9 cellular contexts compared by ENCODE assay signal in genomic region chr20:63775096-63775978, GRCh38. TPM values are rescaled to one million over a fixed set of nuclear protein-coding genes. Genes with fewer than 3 reads are reported as not detected.
DNase-seq lines count a peak whose midpoint lies in the region; ATAC-seq, FAIRE-seq and TF ChIP-seq lines count a peak whose summit lies in the region.
"Had no signal": no experiment of that assay in that cellular context is flagged by ENCODE, and none has a peak within 500 bp of the region (broad histone marks: within the 10 kb centered on the region; RNA-seq: fewer than 3 reads in every experiment).

No MANE protein-coding gene starts in this region.

- H4K20me1 ChIP-seq in BLaER1 treated with 17β-estradiol and CSF1 and Interleukin-3, amounts not matched to agents 10 nM and 100 nM = peaks cover 0 to 74% (median 0%) of the 10 kb centered on the region in 11 experiments; a peak in 6 of 22 replicates

- no peak for FAIRE-seq in GM19239 (lab: Jason Lieb, UNC)

- H3K4me2 ChIP-seq in BLaER1 treated with 17β-estradiol and CSF1 and Interleukin-3, amounts not matched to agents 10 nM and 100 nM = peak overlapping the region; percentile 61 to 83 (median 75)

- TF ChIP-seq POLR2A in uterus (IDR thresholded peaks at IDR 0.05) = no peak

- DNase-seq in NCI-H82 (lab: John Stamatoyannopoulos, UW) (peak; percentile 88), dorsolateral prefrontal cortex (peak in 9 of 10 donors; percentile 40 to 78 (median 68)), medulla oblongata (ENCODE audit: extremely low spot score) (peak; percentile 29), uterus (peak; percentile 55 to 60), NCI-H187 (lab: John Stamatoyannopoulos, UW) (no peak), GM19239 (ENCODE audit: insufficient read length, low spot score) (no peak)

- peaks cover 0 to 5% (median 0%) of the 10 kb centered on the region in 11 experiments; a peak in 3 of 22 replicates for H3K27me3 ChIP-seq in BLaER1 treated with 17β-estradiol and CSF1 and Interleukin-3, amounts not matched to agents 10 nM and 100 nM
- no peaks in the 10 kb centered on the region for H3K27me3 ChIP-seq in dorsolateral prefrontal cortex
- no peaks in the 10 kb centered on the region for H3K27me3 ChIP-seq in uterus

- H3K9ac ChIP-seq in BLaER1 treated with 17β-estradiol and CSF1 and Interleukin-3, amounts not matched to agents 10 nM and 100 nM = peak overlapping the region in 10 of 11 experiments; percentile 8 to 64 (median 34); a peak in 16 of 22 replicates

- ATAC-seq in GM21786 (IDR thresholded peaks at IDR 0.05; ENCODE audit: unreplicated experiment) = no peak

- peaks cover 12 to 33% (median 27%) of the 10 kb centered on the region in 10 experiments; a peak in 19 of 20 replicates for H3K4me1 ChIP-seq in BLaER1 treated with 17β-estradiol and CSF1 and Interleukin-3, amounts not matched to agents 10 nM and 100 nM
- no peaks in the 10 kb centered on the region for H3K4me1 ChIP-seq in uterus

- intact Hi-C loops in dorsolateral prefrontal cortex (cut with DNase I) = loop anchor here in 1 of 2 donors (10.0 kb wide), 1 partner anchor 199 kb away; the partner anchor contains the start of gene SAMD10
- intact Hi-C loops in uterus (cut with DNase I; ENCODE audit: low total_unique reads) = no loop called here

- peak overlapping the region in 7 of 10 experiments; percentile 18 to 49 (median 28); a peak in 8 of 20 replicates for H3K4me3 ChIP-seq in BLaER1 treated with 17β-estradiol and CSF1 and Interleukin-3, amounts not matched to agents 10 nM and 100 nM
- H3K4me3 ChIP-seq in dorsolateral prefrontal cortex (peak overlapping the region in 57 of 59 donors; percentile 7 to 61 (median 46)), uterus (peak overlapping the region in 1 of 2 donors; percentile 13)

- peak; percentile 28 to 81 (median 70) for TF ChIP-seq CTCF in dorsolateral prefrontal cortex (IDR thresholded peaks at IDR 0.05 in 54 of 56, conservative IDR thresholded peaks at IDR 0.05 in 2 of 56; ENCODE audit: low read depth in 1 of 56, partially characterized antibody in 56 of 56)
- TF ChIP-seq CTCF in uterus (IDR thresholded peaks at IDR 0.05) = peak; percentile 61 to 80 (median 69)

- H3K36me3 ChIP-seq in BLaER1 treated with 17β-estradiol and CSF1 and Interleukin-3, amounts not matched to agents 10 nM and 100 nM = peaks cover 0 to 34% (median 0%) of the 10 kb centered on the region in 11 experiments; a peak in 3 of 22 replicates
- no peaks in the 10 kb centered on the region for H3K36me3 ChIP-seq in uterus

- H3K9me3 ChIP-seq in BLaER1 treated with 17β-estradiol and CSF1 and Interleukin-3, amounts not matched to agents 10 nM and 100 nM (replicated peaks in 1 of 11) = peaks cover 0 to 11% (median 0%) of the 10 kb centered on the region in 11 experiments; a peak in 3 of 22 replicates
- no peaks in the 10 kb centered on the region for H3K9me3 ChIP-seq in uterus

- H3K27ac ChIP-seq in BLaER1 treated with 17β-estradiol and CSF1 and Interleukin-3, amounts not matched to agents 10 nM and 100 nM = peak overlapping the region in 1 of 11 experiments; percentile 17; a peak in 1 of 22 replicates
- H3K27ac ChIP-seq in dorsolateral prefrontal cortex = peak overlapping the region in 14 of 59 donors; percentile 20 to 78 (median 42)
- no peak overlapping the region for H3K27ac ChIP-seq in uterus
- H3K27ac ChIP-seq: epithelial cell of prostate had no signal

RNA-seq across cellular contexts. Expression of gene SLC2A4RG, which starts 35.8 kb away (rescaled TPM):
- total RNA-seq in dorsolateral prefrontal cortex = 10 to 100 TPM; 15.1 to 78.0 (median 33.5) TPM
- total RNA-seq in uterus = 100 to 1,000 TPM in 1 of 4 donors, 10 to 100 TPM in 3; 10.5 to 120 (median 41.0) TPM

RNA-seq across cellular contexts. Expression of gene LIME1, which starts 38.9 kb away (rescaled TPM):
- 10 to 100 TPM in 115 of 120 experiments, 1 to 10 TPM in 5; 7.8 to 33.9 (median 16.9) TPM for total RNA-seq in dorsolateral prefrontal cortex
- total RNA-seq in uterus = 10 to 100 TPM in 1 of 4 donors, 1 to 10 TPM in 3; 2.6 to 10.5 (median 8.4) TPM

RNA-seq across cellular contexts. Expression of gene ZBTB46, which starts 55.7 kb away (rescaled TPM):
- total RNA-seq in dorsolateral prefrontal cortex = 10 to 100 TPM in 114 of 120 experiments, 1 to 10 TPM in 6; 7.8 to 28.3 (median 16.0) TPM
- total RNA-seq in uterus = 10 to 100 TPM in 3 of 4 donors, 1 to 10 TPM in 1; 5.0 to 62.8 (median 38.8) TPM

Comparison
In these comparisons a context has a peak if more than half of its experiments do, and no peak if none do; other contexts are left out.
1. DNase-seq: peak in NCI-H82 (single experiment), dorsolateral prefrontal cortex (9 of 10), medulla oblongata (single experiment) and uterus (2 of 2); none in NCI-H187 (0 of 2) and GM19239 (single experiment).